22 cellular contexts compared by ENCODE assay signal in the genomic region with DNA sequence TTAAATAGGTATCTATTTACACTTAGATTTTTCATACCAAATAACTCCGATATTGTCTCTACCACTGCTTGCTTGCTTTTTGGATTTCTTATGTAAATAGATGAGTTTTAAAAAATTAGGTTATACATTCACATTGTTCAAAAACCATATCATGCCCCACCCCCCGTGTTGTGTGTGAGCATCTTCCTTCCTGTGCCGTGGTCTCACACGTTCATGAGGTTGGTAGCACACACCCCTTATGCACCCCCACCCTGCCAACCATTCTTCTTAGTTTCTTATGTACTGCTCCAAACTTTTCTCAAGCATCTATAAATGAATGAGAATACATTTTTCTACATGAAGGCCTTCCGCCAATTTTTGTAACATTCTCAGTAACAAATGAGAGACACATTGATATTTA.
"Had no signal": no experiment of that assay in that cellular context is flagged by ENCODE, and none has a peak within 500 bp of the region (broad histone marks: within the 10 kb centered on the region; RNA-seq: fewer than 3 reads in every experiment).

No MANE protein-coding gene starts in this region.

- H3K9me3 Mint-ChIP-seq: activated CD8-positive, alpha-beta T cell treated with anti-CD3 and anti-CD28 coated beads for 36 hours; activated naive CD4-positive, alpha-beta T cell treated with anti-CD3 and anti-CD28 coated beads, Interleukin-2, amount 10 ng/mL, durations not matched to agents 7 days and 5 days; activated naive CD8-positive, alpha-beta T cell treated with anti-CD3 and anti-CD28 coated beads for 36 hours; activated T-cell treated with anti-CD3 and anti-CD28 coated beads, Interleukin-2, amount 50 U/mL, for 72 hours; activated T-helper 2 cell treated with anti-CD3 and anti-CD28 coated beads, Interferon-gamma antibody, Interleukin-2, Interleukin-4, amounts not matched to agents 10 μg/mL and 5 μg/mL and 100 μg/mL, durations not matched to agents 14 hours and 24 hours and 36 hours had no signal

- H3K4me1 Mint-ChIP-seq: activated naive CD4-positive, alpha-beta T cell treated with anti-CD3 and anti-CD28 coated beads, Interleukin-2, amount 10 ng/mL, durations not matched to agents 7 days and 5 days; activated naive CD8-positive, alpha-beta T cell treated with anti-CD3 and anti-CD28 coated beads for 36 hours had no signal

- H3K27ac ChIP-seq: adrenal gland, body of pancreas had no signal

- ATAC-seq: activated CD4-positive, CD25-positive, alpha-beta regulatory T cell treated with anti-CD3 and anti-CD28 coated beads, Interleukin-2, amount 50 U/mL, for 24 hours; activated CD8-positive, alpha-beta T cell treated with anti-CD3 and anti-CD28 coated beads for 36 hours; activated T-cell treated with anti-CD3 and anti-CD28 coated beads, Interleukin-2, amount 50 U/mL, for 72 hours; body of pancreas had no signal

- H3K9me3 ChIP-seq: adrenal gland, body of pancreas had no signal

- H3K4me3 Mint-ChIP-seq: activated CD8-positive, alpha-beta T cell treated with anti-CD3 and anti-CD28 coated beads for 36 hours; activated naive CD4-positive, alpha-beta T cell treated with anti-CD3 and anti-CD28 coated beads, Interleukin-2, amount 10 ng/mL, durations not matched to agents 7 days and 5 days; activated naive CD8-positive, alpha-beta T cell treated with anti-CD3 and anti-CD28 coated beads for 36 hours; activated T-cell treated with anti-CD3 and anti-CD28 coated beads, Interleukin-2, amount 50 U/mL, for 72 hours had no signal

- H3K36me3 ChIP-seq: adrenal gland had no signal

- H3K27ac Mint-ChIP-seq: activated CD8-positive, alpha-beta T cell treated with anti-CD3 and anti-CD28 coated beads for 36 hours; activated naive CD4-positive, alpha-beta T cell treated with anti-CD3 and anti-CD28 coated beads, Interleukin-2, amount 10 ng/mL, durations not matched to agents 7 days and 5 days; activated naive CD8-positive, alpha-beta T cell treated with anti-CD3 and anti-CD28 coated beads for 36 hours; activated T-helper 2 cell treated with anti-CD3 and anti-CD28 coated beads, Interferon-gamma antibody, Interleukin-2, Interleukin-4, amounts not matched to agents 10 μg/mL and 5 μg/mL and 100 μg/mL, durations not matched to agents 14 hours and 24 hours and 36 hours had no signal

- H3K27me3 Mint-ChIP-seq: activated CD8-positive, alpha-beta T cell treated with anti-CD3 and anti-CD28 coated beads for 36 hours; activated naive CD4-positive, alpha-beta T cell treated with anti-CD3 and anti-CD28 coated beads, Interleukin-2, amount 10 ng/mL, durations not matched to agents 7 days and 5 days had no signal

- DNase-seq: activated CD4-positive, alpha-beta T cell treated with anti-CD3 and anti-CD28 coated beads for 4 hours; activated CD8-positive, alpha-beta memory T cell treated with anti-CD3 and anti-CD28 coated beads, Interleukin-2, amount 50 U/mL, for 4 hours; activated CD8-positive, alpha-beta T cell treated with anti-CD3 and anti-CD28 coated beads for 36 hours; activated gamma-delta T cell treated with Interleukin-2 at 50 U/mL for 16 hours; activated naive CD4-positive, alpha-beta T cell treated with anti-CD3 and anti-CD28 coated beads, Interleukin-2, amount 10 ng/mL, durations not matched to agents 7 days and 5 days; activated naive CD8-positive, alpha-beta T cell treated with anti-CD3 and anti-CD28 coated beads for 36 hours; activated T-cell treated with anti-CD3 and anti-CD28 coated beads, Interleukin-2, amount 50 U/mL, for 72 hours; adrenal gland; aorta; body of pancreas; central memory CD4-positive, alpha-beta T cell; Kasumi-1; KBM-7; NCI-H1105 treated with DMSO at 0.1 percent for 48 hours; NCI-H1436 treated with DMSO at 0.1 percent for 48 hours; NCI-H187; NCI-H2081 treated with DMSO at 0.1 percent for 48 hours; NCI-H446; NCI-H524; SHP77 had no signal

- H3K27me3 ChIP-seq: adrenal gland, body of pancreas had no signal

- H3K4me1 ChIP-seq: adrenal gland had no signal

- H3K36me3 Mint-ChIP-seq: activated naive CD4-positive, alpha-beta T cell treated with anti-CD3 and anti-CD28 coated beads, Interleukin-2, amount 10 ng/mL, durations not matched to agents 7 days and 5 days; activated naive CD8-positive, alpha-beta T cell treated with anti-CD3 and anti-CD28 coated beads for 36 hours had no signal

- H3K4me3 ChIP-seq: adrenal gland, body of pancreas had no signal
